In the genomic region with DNA sequence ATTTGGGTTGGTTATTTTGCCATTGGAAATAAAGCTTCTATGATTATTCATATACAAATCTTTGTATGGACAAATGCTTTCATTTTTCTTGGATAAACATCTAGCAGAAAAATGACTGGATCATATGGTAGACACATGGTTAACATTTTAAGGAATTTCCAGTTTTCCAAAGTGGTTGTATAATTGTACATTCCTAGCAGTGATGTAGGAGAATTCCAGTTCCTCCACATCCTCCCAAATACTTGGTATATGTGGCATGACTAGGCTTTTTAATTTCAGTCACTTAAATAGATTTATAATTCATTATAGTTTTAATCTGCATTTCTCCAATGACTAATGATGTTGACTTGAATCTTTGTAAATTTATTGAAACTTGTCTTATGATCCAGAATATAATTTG, we compare ENCODE assay signal across 11 cellular contexts.
"Had no signal": no experiment of that assay in that cellular context is flagged by ENCODE, and none has a peak within 500 bp of the region (broad histone marks: within the 10 kb centered on the region; RNA-seq: fewer than 3 reads in every experiment).

No MANE protein-coding gene starts in this region.

- H2AFZ ChIP-seq: GM23248, GM23338 had no signal

- H3K4me3 ChIP-seq: GM23248, GM23338, HAP-1 had no signal

- H3K36me3 ChIP-seq: HAP-1 had no signal

- H3K4me1 ChIP-seq: HAP-1 had no signal

- H3K9me3 ChIP-seq: HAP-1 had no signal

- H3K27ac ChIP-seq: GM23248 had no signal

- H3K4me2 ChIP-seq: GM23338 had no signal

- FAIRE-seq: H1, H54 had no signal

- DNase-seq: GM23248, GOT3, H7, H9, HCEC 1CT, HFFc6 had no signal

- ATAC-seq: GM23338, HCT116 had no signal

- H3K9ac ChIP-seq: GM23248 had no signal
